Comparison of ENCODE assay signal across 1 cellular context in the genomic region with DNA sequence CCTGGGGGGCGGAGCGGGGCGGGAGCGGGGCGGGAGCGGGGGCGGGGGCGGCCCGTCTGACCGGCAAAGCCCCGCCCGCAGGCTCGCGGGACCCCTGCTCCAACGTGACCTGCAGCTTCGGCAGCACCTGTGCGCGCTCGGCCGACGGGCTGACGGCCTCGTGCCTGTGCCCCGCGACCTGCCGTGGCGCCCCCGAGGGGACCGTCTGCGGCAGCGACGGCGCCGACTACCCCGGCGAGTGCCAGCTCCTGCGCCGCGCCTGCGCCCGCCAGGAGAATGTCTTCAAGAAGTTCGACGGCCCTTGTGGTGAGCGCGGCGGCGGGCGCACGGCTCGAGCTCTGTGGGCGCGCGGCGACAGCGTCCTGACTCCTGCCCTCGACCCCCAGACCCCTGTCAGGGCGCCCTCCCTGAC.
TF ChIP-seq lines count a peak whose summit lies in the region.

No MANE protein-coding gene starts in this region.

TF ChIP-seq in H1, 55 proteins besides CTCF, POLR2A, EP300 and RAD21:
- no peak for TF ChIP-seq HDAC2 (IDR thresholded peaks at IDR 0.05; ENCODE audit: borderline replicate concordance in 1 of 2, low read depth in 2 of 2, low read length in 2 of 2)
- TF ChIP-seq RXRA (IDR thresholded peaks at IDR 0.05; ENCODE audit: insufficient read depth, low read depth, low read length) = no peak
- TF ChIP-seq CREB1 (IDR thresholded peaks at IDR 0.05) = 0 out of 2 replicates have a peak, but pooled peaks have one; percentile 7
- TF ChIP-seq, protein P1, sequence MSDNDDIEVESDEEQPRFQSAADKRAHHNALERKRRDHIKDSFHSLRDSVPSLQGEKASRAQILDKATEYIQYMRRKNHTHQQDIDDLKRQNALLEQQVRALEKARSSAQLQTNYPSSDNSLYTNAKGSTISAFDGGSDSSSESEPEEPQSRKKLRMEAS (IDR thresholded peaks at IDR 0.05) = peak; percentile 91
- no peak for TF ChIP-seq SP4 (IDR thresholded peaks at IDR 0.05; ENCODE audit: low read length)
- peak; percentile 75; the same call in 1 of the 2 replicates for TF ChIP-seq GABPA (IDR thresholded peaks at IDR 0.05; ENCODE audit: borderline replicate concordance, insufficient read depth, low read length)
- TF ChIP-seq, protein P2, sequence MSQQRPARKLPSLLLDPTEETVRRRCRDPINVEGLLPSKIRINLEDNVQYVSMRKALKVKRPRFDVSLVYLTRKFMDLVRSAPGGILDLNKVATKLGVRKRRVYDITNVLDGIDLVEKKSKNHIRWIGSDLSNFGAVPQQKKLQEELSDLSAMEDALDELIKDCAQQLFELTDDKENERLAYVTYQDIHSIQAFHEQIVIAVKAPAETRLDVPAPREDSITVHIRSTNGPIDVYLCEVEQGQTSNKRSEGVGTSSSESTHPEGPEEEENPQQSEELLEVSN (IDR thresholded peaks at IDR 0.05) = peak; percentile 85
- TF ChIP-seq KDM5A (IDR thresholded peaks at IDR 0.05; ENCODE audit: low read length) = no peak
- peak; percentile 59 for TF ChIP-seq CHD2 (IDR thresholded peaks at IDR 0.05; ENCODE audit: low read length)
